Comparison of ENCODE assay signal across 16 cellular contexts in the genomic region with DNA sequence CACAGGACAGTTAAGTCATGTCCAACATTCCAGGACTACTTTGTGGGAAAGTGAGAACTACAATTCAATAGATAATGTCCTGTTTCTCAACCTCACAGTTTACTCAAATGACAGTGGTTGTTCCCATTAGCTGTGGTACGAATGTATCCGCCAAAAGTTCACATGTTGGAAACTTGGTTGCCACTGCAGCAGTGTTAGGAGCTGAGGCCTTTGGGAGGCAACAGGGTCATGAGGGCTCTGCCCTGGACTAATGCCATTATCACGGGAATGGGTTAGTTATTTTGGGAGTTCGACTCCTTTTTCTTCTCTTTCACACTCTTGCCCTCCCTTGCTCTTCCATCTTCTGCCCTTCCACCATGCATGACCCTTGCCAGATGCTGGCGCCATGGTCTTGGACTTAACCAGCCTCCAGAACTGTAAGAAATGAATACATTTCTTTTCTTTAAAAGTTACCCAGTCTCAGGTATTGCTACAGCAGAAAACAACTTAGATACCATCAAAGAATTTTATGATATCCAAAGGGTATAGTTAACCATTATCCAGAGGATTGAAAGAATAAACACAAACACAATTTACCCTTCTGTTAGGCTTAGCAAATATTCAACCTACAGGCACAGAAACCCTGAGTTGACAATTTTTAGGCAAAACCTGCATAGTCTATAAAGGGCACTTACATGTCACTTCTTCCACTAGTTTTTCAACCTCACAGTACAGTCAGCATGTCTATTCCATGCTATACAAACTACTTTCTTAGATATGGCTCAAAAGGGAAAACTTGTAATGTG.
"Had no signal": no experiment of that assay in that cellular context is flagged by ENCODE, and none has a peak within 500 bp of the region (broad histone marks: within the 10 kb centered on the region; RNA-seq: fewer than 3 reads in every experiment).

No MANE protein-coding gene starts in this region.

- H3K27me3 Mint-ChIP-seq: activated CD4-positive, alpha-beta memory T cell treated with anti-CD3 and anti-CD28 coated beads, Interleukin-2, amount 10 ng/mL, durations not matched to agents 7 days and 5 days; activated naive CD4-positive, alpha-beta T cell treated with anti-CD3 and anti-CD28 coated beads, Interleukin-2, amount 10 ng/mL, durations not matched to agents 7 days and 5 days; brain; central memory CD8-positive, alpha-beta T cell; stimulated activated naive CD8-positive, alpha-beta T cell treated with anti-CD3 and anti-CD28 coated beads, Interleukin-15, amount 100 ng/mL, for 72 hours had no signal

- DNase-seq: activated CD4-positive, alpha-beta memory T cell treated with anti-CD3 and anti-CD28 coated beads, Interleukin-2, amount 10 ng/mL, durations not matched to agents 7 days and 5 days; activated CD4-positive, alpha-beta T cell treated with anti-CD3 and anti-CD28 coated beads for 1 hour; activated naive CD4-positive, alpha-beta T cell treated with anti-CD3 and anti-CD28 coated beads, Interleukin-2, amount 10 ng/mL, durations not matched to agents 7 days and 5 days; amygdala; effector memory CD4-positive, alpha-beta T cell; erythroblast; hippocampal formation; mammary epithelial cell; ovary; stimulated activated CD4-positive, alpha-beta T cell treated with anti-CD3 and anti-CD28 coated beads, Interleukin-15, amount 100 ng/mL, for 24 hours; stimulated activated CD4-positive, alpha-beta T cell treated with anti-CD3 and anti-CD28 coated beads, Interleukin-4, amount 100 ng/mL, for 24 hours; stimulated activated naive CD8-positive, alpha-beta T cell treated with anti-CD3 and anti-CD28 coated beads, Interleukin-15, amount 100 ng/mL, for 72 hours; T-helper 9 cell; testis had no signal

- H3K4me3 Mint-ChIP-seq: activated CD4-positive, alpha-beta memory T cell treated with anti-CD3 and anti-CD28 coated beads, Interleukin-2, amount 10 ng/mL, durations not matched to agents 7 days and 5 days; activated naive CD4-positive, alpha-beta T cell treated with anti-CD3 and anti-CD28 coated beads, Interleukin-2, amount 10 ng/mL, durations not matched to agents 7 days and 5 days; central memory CD8-positive, alpha-beta T cell; stimulated activated naive CD8-positive, alpha-beta T cell treated with anti-CD3 and anti-CD28 coated beads, Interleukin-15, amount 100 ng/mL, for 72 hours had no signal

- H3K27ac ChIP-seq: ovary, testis had no signal

- H3K27me3 ChIP-seq: ovary, testis had no signal

- H3K36me3 ChIP-seq: ovary had no signal

- H3K27ac Mint-ChIP-seq: activated CD4-positive, alpha-beta memory T cell treated with anti-CD3 and anti-CD28 coated beads, Interleukin-2, amount 10 ng/mL, durations not matched to agents 7 days and 5 days; activated naive CD4-positive, alpha-beta T cell treated with anti-CD3 and anti-CD28 coated beads, Interleukin-2, amount 10 ng/mL, durations not matched to agents 7 days and 5 days had no signal

- H3K9me3 Mint-ChIP-seq: activated CD4-positive, alpha-beta memory T cell treated with anti-CD3 and anti-CD28 coated beads, Interleukin-2, amount 10 ng/mL, durations not matched to agents 7 days and 5 days; activated naive CD4-positive, alpha-beta T cell treated with anti-CD3 and anti-CD28 coated beads, Interleukin-2, amount 10 ng/mL, durations not matched to agents 7 days and 5 days; brain; central memory CD8-positive, alpha-beta T cell; stimulated activated naive CD8-positive, alpha-beta T cell treated with anti-CD3 and anti-CD28 coated beads, Interleukin-15, amount 100 ng/mL, for 72 hours had no signal

- ATAC-seq: stimulated activated naive CD8-positive, alpha-beta T cell treated with anti-CD3 and anti-CD28 coated beads, Interleukin-15, amount 100 ng/mL, for 72 hours had no signal

- H3K9me3 ChIP-seq: ovary, testis had no signal

- H3K4me3 ChIP-seq: ovary, testis had no signal
